ENCODE assay signal across 1 cellular context in genomic region chr10:101538481-101538880, GRCh38.
TF ChIP-seq lines count a peak whose summit lies in the region.

No MANE protein-coding gene starts in this region.

TF ChIP-seq in WTC11, 78 proteins besides CTCF, POLR2A, EP300 and RAD21 (continued from another document):
- TF ChIP-seq, protein P1, sequence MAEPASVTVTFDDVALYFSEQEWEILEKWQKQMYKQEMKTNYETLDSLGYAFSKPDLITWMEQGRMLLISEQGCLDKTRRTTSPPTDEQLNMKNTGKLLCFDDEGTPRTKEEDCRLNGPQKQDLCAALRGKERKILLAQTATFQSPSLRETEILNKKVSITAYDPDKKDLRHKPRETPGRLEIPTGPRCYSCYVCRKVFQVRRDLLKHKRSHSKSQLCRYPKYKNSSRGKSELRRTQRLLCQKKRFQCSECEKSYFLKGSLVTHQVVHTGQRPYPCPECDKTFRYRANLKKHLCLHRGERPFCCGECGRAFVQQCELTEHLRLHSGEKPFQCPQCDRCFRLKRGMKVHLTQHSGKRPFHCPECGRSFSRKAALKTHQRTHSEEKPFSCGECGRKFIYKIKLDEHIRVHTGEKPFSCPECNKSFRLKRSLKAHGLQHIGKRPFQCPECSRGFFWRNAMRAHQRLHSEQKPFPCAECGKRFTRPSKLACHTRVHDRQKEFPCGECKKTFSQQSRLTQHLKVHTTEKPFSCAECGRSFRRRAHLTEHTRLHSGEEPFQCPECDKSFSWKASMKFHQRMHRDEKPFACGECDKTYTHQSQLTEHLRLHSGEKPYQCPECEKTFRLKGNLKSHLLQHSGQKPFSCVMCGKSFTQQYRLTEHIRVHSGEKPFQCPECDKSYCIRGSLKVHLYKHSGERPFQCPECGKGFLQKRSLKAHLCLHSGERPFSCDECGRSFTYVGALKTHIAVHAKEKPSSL (CRISPR knock-in tag; conservative IDR thresholded peaks at IDR 0.05), result no peak
- TF ChIP-seq EMX1 (CRISPR knock-in tag; IDR thresholded peaks at IDR 0.05), result no peak
